ENCODE assay signal across 27 cellular contexts in genomic region chr3:24232784-24233183, GRCh38.
"Had no signal": no experiment of that assay in that cellular context is flagged by ENCODE, and none has a peak within 500 bp of the region (broad histone marks: within the 10 kb centered on the region; RNA-seq: fewer than 3 reads in every experiment).

No MANE protein-coding gene starts in this region.

- H3K9me3 ChIP-seq: adrenal gland, breast epithelium, colonic mucosa, esophagus muscularis mucosa, gastroesophageal sphincter had no signal

- H3K27ac ChIP-seq: adrenal gland, breast epithelium, cardiac muscle cell, colonic mucosa, esophagus muscularis mucosa, foreskin keratinocyte, gastroesophageal sphincter had no signal

- H3K4me3 ChIP-seq: adrenal gland, breast epithelium, cardiac muscle cell, colonic mucosa, esophagus muscularis mucosa, gastroesophageal sphincter had no signal

- H3K36me3 ChIP-seq: adrenal gland, breast epithelium, cardiac muscle cell, colonic mucosa, esophagus muscularis mucosa, gastroesophageal sphincter had no signal

- H3K4me1 ChIP-seq: breast epithelium, colonic mucosa had no signal

- DNase-seq: activated CD4-positive, alpha-beta memory T cell treated with anti-CD3 and anti-CD28 coated beads for 36 hours; activated CD4-positive, alpha-beta T cell treated with anti-CD3 and anti-CD28 coated beads for 36 hours; activated CD4-positive, alpha-beta T cell treated with anti-CD3 and anti-CD28 coated beads, Interleukin-2, amount 10 ng/mL, durations not matched to agents 24 days and 14 days; activated CD4-positive, CD25-positive, alpha-beta regulatory T cell; activated CD4-positive, CD25-positive, alpha-beta regulatory T cell treated with anti-CD3 and anti-CD28 coated beads, Interleukin-2, amount 50 U/mL, for 72 hours; activated CD8-positive, alpha-beta memory T cell treated with anti-CD3 and anti-CD28 coated beads, Interleukin-2, amount 10 ng/mL, durations not matched to agents 7 days and 5 days; activated CD8-positive, alpha-beta memory T cell treated with anti-CD3 and anti-CD28 coated beads, Interleukin-2, amount 50 U/mL, for 4 hours; activated CD8-positive, alpha-beta T cell treated with anti-CD3 and anti-CD28 coated beads, Interleukin-2, amount 10 ng/mL, durations not matched to agents 7 days and 5 days; activated effector memory CD4-positive, alpha-beta T cell treated with anti-CD3 and anti-CD28 coated beads, Interleukin-2, amount 50 U/mL, for 16 hours; activated naive CD4-positive, alpha-beta T cell treated with anti-CD3 and anti-CD28 coated beads for 36 hours; activated naive CD8-positive, alpha-beta T cell treated with anti-CD3 and anti-CD28 coated beads for 36 hours; activated naive CD8-positive, alpha-beta T cell treated with anti-CD3 and anti-CD28 coated beads, Interleukin-2, amount 50 U/mL, for 24 hours; activated T-cell treated with anti-CD3 and anti-CD28 coated beads, Interleukin-2, amount 50 U/mL, for 1 hour; activated T-cell treated with anti-CD3 and anti-CD28 coated beads, Interleukin-2, amount 50 U/mL, for 48 hours; adrenal gland; amygdala; aorta; central memory CD4-positive, alpha-beta T cell; cerebellar nuclear complex; colonic mucosa; effector CD8-positive, alpha-beta T cell; foreskin keratinocyte; T-helper 2 cell had no signal

- H3K27me3 ChIP-seq: adrenal gland, breast epithelium, cardiac muscle cell, colonic mucosa, esophagus muscularis mucosa, foreskin keratinocyte, gastroesophageal sphincter had no signal

- ATAC-seq: activated CD4-positive, alpha-beta T cell treated with anti-CD3 and anti-CD28 coated beads for 36 hours; activated CD8-positive, alpha-beta memory T cell treated with anti-CD3 and anti-CD28 coated beads, Interleukin-2, amount 10 ng/mL, durations not matched to agents 7 days and 5 days; activated CD8-positive, alpha-beta T cell treated with anti-CD3 and anti-CD28 coated beads, Interleukin-2, amount 10 ng/mL, durations not matched to agents 7 days and 5 days; activated naive CD8-positive, alpha-beta T cell treated with anti-CD3 and anti-CD28 coated beads, Interleukin-2, amount 50 U/mL, for 24 hours; foreskin keratinocyte; gastroesophageal sphincter had no signal
